8 cellular contexts compared by ENCODE assay signal in the genomic region with DNA sequence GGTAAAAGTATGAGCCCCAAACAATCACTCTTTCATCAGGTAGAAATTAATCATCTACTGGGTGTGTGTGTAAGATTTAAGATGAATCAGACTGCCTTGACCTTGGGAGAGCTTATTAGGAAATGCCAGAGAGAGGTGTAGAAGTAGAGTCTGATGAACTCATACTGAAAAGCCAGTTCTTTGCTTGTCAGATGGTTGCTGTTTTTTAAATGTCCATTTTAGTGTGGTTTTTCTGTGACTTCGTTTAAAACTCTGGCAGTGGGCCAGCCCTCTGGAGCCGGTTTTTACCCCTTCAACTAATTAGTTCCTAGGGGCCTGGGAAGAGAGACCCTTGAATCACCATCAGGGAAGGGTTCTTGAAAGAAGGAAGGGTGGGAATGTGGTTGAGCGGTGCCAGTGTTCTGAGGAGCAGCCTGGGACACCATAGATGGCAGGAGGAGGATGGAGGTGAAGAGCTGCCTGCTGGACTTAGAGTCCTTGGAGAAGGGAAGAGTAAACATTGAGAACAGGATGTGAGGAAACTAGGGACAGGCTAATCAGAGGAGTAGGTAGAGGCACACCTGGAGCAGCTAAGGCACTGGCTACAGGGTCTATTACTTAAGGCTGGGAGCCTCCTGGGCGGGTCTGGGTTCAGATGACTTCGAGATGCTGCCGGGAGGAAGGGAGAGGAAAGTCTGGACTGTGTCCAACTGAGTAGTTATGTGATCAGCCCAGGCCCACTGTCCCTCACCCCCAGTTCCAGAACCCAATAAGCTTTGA.
DNase-seq lines count a peak whose midpoint lies in the region; ATAC-seq, FAIRE-seq and TF ChIP-seq lines count a peak whose summit lies in the region.

No MANE protein-coding gene starts in this region.

- DNase-seq in Daoy (ENCODE audit: low read depth) (peak; percentile 59), NCI-H2171 (lab: John Stamatoyannopoulos, UW) (no peak), D721Med (ENCODE audit: insufficient read length, low spot score) (no peak)
- DNase-seq in activated T-helper 2 cell treated with anti-CD3 and anti-CD28 coated beads, Interferon-gamma antibody, Interleukin-2, Interleukin-4, amounts not matched to agents 10 μg/mL and 5 μg/mL and 100 μg/mL, durations not matched to agents 14 hours and 24 hours and 36 hours (ENCODE audit: low spot score) = no peak

- H4K20me1 ChIP-seq in Loucy (ENCODE audit: insufficient read depth, low read length, poor library complexity, severe bottlenecking) = peaks cover 44% of the 10 kb centered on the region

- H3K9me2 ChIP-seq in Loucy (replicated peaks; ENCODE audit: low read depth, low read length) = no peaks in the 10 kb centered on the region

- no peaks in the 10 kb centered on the region for H3K27me3 ChIP-seq in Loucy (ENCODE audit: insufficient read depth, low read length, poor library complexity, severe bottlenecking)
- peaks cover 23% of the 10 kb centered on the region for H3K27me3 ChIP-seq in iPS-20b (ENCODE audit: insufficient read depth, low read length)

- peaks cover 63% of the 10 kb centered on the region for H3K4me1 Mint-ChIP-seq in activated T-helper 2 cell treated with anti-CD3 and anti-CD28 coated beads, Interferon-gamma antibody, Interleukin-2, Interleukin-4, amounts not matched to agents 10 μg/mL and 5 μg/mL and 100 μg/mL, durations not matched to agents 14 hours and 24 hours and 36 hours (ENCODE audit: low read depth)
- H3K4me1 Mint-ChIP-seq in stimulated activated naive CD8-positive, alpha-beta T cell treated with anti-CD3 and anti-CD28 coated beads, Interleukin-15, Interleukin-2, amounts not matched to agents 100 ng/mL and 50 ng/mL, for 24 hours (ENCODE audit: low read depth) = peaks cover 79% of the 10 kb centered on the region

- no peak for FAIRE-seq in D721Med (lab: Jason Lieb, UNC)

- H3F3A ChIP-seq in Loucy (ENCODE audit: low read depth) = peaks cover 13% of the 10 kb centered on the region

- H3K4me2 ChIP-seq in Loucy (ENCODE audit: low read depth, low read length, poor library complexity, severe bottlenecking) = peak overlapping the region; percentile 95

- no peaks in the 10 kb centered on the region for H3K27me3 Mint-ChIP-seq in activated T-helper 2 cell treated with anti-CD3 and anti-CD28 coated beads, Interferon-gamma antibody, Interleukin-2, Interleukin-4, amounts not matched to agents 10 μg/mL and 5 μg/mL and 100 μg/mL, durations not matched to agents 14 hours and 24 hours and 36 hours (ENCODE audit: low read depth)
- H3K27me3 Mint-ChIP-seq in stimulated activated naive CD8-positive, alpha-beta T cell treated with anti-CD3 and anti-CD28 coated beads, Interleukin-15, Interleukin-2, amounts not matched to agents 100 ng/mL and 50 ng/mL, for 24 hours = no peaks in the 10 kb centered on the region

- H3K9me3 ChIP-seq in Loucy (ENCODE audit: insufficient read depth, low read depth, low read length) (no peaks in the 10 kb centered on the region), iPS-20b (ENCODE audit: insufficient read depth, low read depth, low read length) (no peaks in the 10 kb centered on the region)

- peak overlapping the region; percentile 98 for H3K9ac ChIP-seq in Loucy (ENCODE audit: low read depth, low read length, poor library complexity, severe bottlenecking)
- peak overlapping the region; percentile 78; the same call in 1 of the 2 replicates for H3K9ac ChIP-seq in iPS-20b (ENCODE audit: low read depth, low read length)

- peaks cover 75% of the 10 kb centered on the region for H3K4me1 ChIP-seq in Loucy (ENCODE audit: insufficient read depth, low read length, poor library complexity, severe bottlenecking)
- peaks cover 33% of the 10 kb centered on the region for H3K4me1 ChIP-seq in iPS-20b (ENCODE audit: insufficient read depth, low read length)

- H3K4me3 Mint-ChIP-seq in activated T-helper 2 cell treated with anti-CD3 and anti-CD28 coated beads, Interferon-gamma antibody, Interleukin-2, Interleukin-4, amounts not matched to agents 10 μg/mL and 5 μg/mL and 100 μg/mL, durations not matched to agents 14 hours and 24 hours and 36 hours (ENCODE audit: low read depth) = peak overlapping the region; percentile 99
- H3K4me3 Mint-ChIP-seq in stimulated activated naive CD8-positive, alpha-beta T cell treated with anti-CD3 and anti-CD28 coated beads, Interleukin-15, Interleukin-2, amounts not matched to agents 100 ng/mL and 50 ng/mL, for 24 hours = peak overlapping the region; percentile 99

- peaks cover 68% of the 10 kb centered on the region for H3K79me2 ChIP-seq in Loucy (ENCODE audit: insufficient read depth, low read length)

- ATAC-seq in GM21423 (IDR thresholded peaks at IDR 0.05; ENCODE audit: unreplicated experiment) = no peak

- no peaks in the 10 kb centered on the region for H3K9me3 Mint-ChIP-seq in activated T-helper 2 cell treated with anti-CD3 and anti-CD28 coated beads, Interferon-gamma antibody, Interleukin-2, Interleukin-4, amounts not matched to agents 10 μg/mL and 5 μg/mL and 100 μg/mL, durations not matched to agents 14 hours and 24 hours and 36 hours
- H3K9me3 Mint-ChIP-seq in stimulated activated naive CD8-positive, alpha-beta T cell treated with anti-CD3 and anti-CD28 coated beads, Interleukin-15, Interleukin-2, amounts not matched to agents 100 ng/mL and 50 ng/mL, for 24 hours = no peaks in the 10 kb centered on the region

- peaks cover 33% of the 10 kb centered on the region for H3K36me3 Mint-ChIP-seq in activated T-helper 2 cell treated with anti-CD3 and anti-CD28 coated beads, Interferon-gamma antibody, Interleukin-2, Interleukin-4, amounts not matched to agents 10 μg/mL and 5 μg/mL and 100 μg/mL, durations not matched to agents 14 hours and 24 hours and 36 hours (ENCODE audit: low read depth)
- peaks cover 20% of the 10 kb centered on the region for H3K36me3 Mint-ChIP-seq in stimulated activated naive CD8-positive, alpha-beta T cell treated with anti-CD3 and anti-CD28 coated beads, Interleukin-15, Interleukin-2, amounts not matched to agents 100 ng/mL and 50 ng/mL, for 24 hours (ENCODE audit: low read depth)

- no peaks in the 10 kb centered on the region for H3K36me3 ChIP-seq in Loucy (ENCODE audit: insufficient read depth, low read length)
- no peaks in the 10 kb centered on the region for H3K36me3 ChIP-seq in iPS-20b (ENCODE audit: insufficient read depth, low read depth, low read length)

- no peak overlapping the region for H2AFZ ChIP-seq in Loucy (ENCODE audit: low read length)

- H3K4me3 ChIP-seq in Loucy (ENCODE audit: low read length, poor library complexity, severe bottlenecking) (peak overlapping the region; percentile 83), iPS-20b (ENCODE audit: low read length) (peak overlapping the region; percentile 75)

- TF ChIP-seq CTCF in Loucy (conservative IDR thresholded peaks at IDR 0.05; ENCODE audit: low read length) (no peak), D721Med (IDR thresholded peaks at IDR 0.05; ENCODE audit: insufficient read depth, missing control alignments) (no peak)

- intact Hi-C loops in activated T-helper 2 cell treated with anti-CD3 and anti-CD28 coated beads, Interferon-gamma antibody, Interleukin-2, Interleukin-4, amounts not matched to agents 10 μg/mL and 5 μg/mL and 100 μg/mL, durations not matched to agents 14 hours and 24 hours and 36 hours (cut with micrococcal nuclease) = loop anchor here (2.0 to 5.0 kb wide), 3 partner anchors 37 to 304 kb away; no protein-coding TSS in a partner anchor

- no peak overlapping the region for H3K27ac ChIP-seq in iPS-20b (ENCODE audit: low read length)

- H3K27ac Mint-ChIP-seq in activated T-helper 2 cell treated with anti-CD3 and anti-CD28 coated beads, Interferon-gamma antibody, Interleukin-2, Interleukin-4, amounts not matched to agents 10 μg/mL and 5 μg/mL and 100 μg/mL, durations not matched to agents 14 hours and 24 hours and 36 hours = peak overlapping the region; percentile 98
- H3K27ac Mint-ChIP-seq in stimulated activated naive CD8-positive, alpha-beta T cell treated with anti-CD3 and anti-CD28 coated beads, Interleukin-15, Interleukin-2, amounts not matched to agents 100 ng/mL and 50 ng/mL, for 24 hours = peak overlapping the region; percentile 94
